8 cellular contexts compared by ENCODE assay signal in the genomic region with DNA sequence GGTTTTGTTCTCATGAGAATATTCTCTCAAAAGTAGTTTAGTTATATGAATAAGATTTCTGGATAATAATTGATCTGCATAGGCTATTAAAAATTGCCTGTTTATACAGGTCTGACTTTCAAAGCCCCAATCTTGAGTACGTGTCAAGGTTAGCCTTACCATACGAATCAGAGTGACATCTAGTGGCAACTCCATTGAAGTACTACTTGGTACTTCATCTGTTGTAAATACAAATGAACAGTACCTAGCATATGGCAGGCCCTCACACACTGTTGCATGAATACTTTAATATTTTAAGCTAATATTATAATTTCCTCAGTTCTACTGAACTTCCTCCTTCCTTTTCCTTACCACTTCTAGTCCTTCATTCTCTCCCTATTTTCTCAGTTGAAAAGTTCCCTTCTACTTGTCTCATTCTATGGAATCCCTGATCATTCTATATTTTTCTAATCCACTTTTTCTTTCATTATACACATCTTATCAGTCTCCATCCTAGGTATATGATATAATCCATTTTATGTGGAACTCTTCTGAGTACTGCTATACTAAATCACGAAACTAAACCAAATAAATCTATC.
DNase-seq lines count a peak whose midpoint lies in the region; ATAC-seq and TF ChIP-seq lines count a peak whose summit lies in the region.

No MANE protein-coding gene starts in this region.

- no peaks in the 10 kb centered on the region for H3K79me2 ChIP-seq in Loucy (ENCODE audit: insufficient read depth, low read length)

- intact Hi-C loops in Panc1 (cut with micrococcal nuclease; ENCODE audit: unreplicated experiment): loop anchor here (1.0 kb wide), 1 partner anchor 404 kb away; no protein-coding TSS in a partner anchor

- in situ Hi-C loops in Panc1 (cut with HindIII; ENCODE audit: low pct_unique_long_range_greater_than_20kb, low sequenced_read_pairs): no loop called here

- H3K27me3 ChIP-seq in Loucy (ENCODE audit: insufficient read depth, low read length, poor library complexity, severe bottlenecking): no peaks in the 10 kb centered on the region
- no peaks in the 10 kb centered on the region for H3K27me3 ChIP-seq in Panc1 (ENCODE audit: control insufficient read depth, insufficient read depth, low read length)

- no peak overlapping the region for H3K9ac ChIP-seq in Loucy (ENCODE audit: low read depth, low read length, poor library complexity, severe bottlenecking)

- peak; percentile 60 for DNase-seq in AG08396 (ENCODE audit: low spot score)
- peak; percentile 65 for DNase-seq in HFF-Myc (ENCODE audit: extremely low read depth, low read depth)
- DNase-seq in Panc1 (ENCODE audit: low read depth, low spot score): peak; percentile 35
- DNase-seq in dedifferentiated amniotic fluid mesenchymal stem cell (ENCODE audit: extremely low spot score): peak; percentile 78
- DNase-seq in lung microvascular endothelial cell (ENCODE audit: low read depth in 2 of 2): peak; percentile 84 to 85
- DNase-seq in occipital lobe (lab: John Stamatoyannopoulos, UW): no peak

- no peak overlapping the region for H3K27ac ChIP-seq in Panc1 (ENCODE audit: low read length)

- CTCF ChIA-PET in Panc1 (lab: Charles Lee): interaction anchor here (1.0 kb wide), 1 partner anchor 405 kb away, joined by 3 read pairs; no protein-coding TSS in a partner anchor

- H2AFZ ChIP-seq in Loucy (ENCODE audit: low read length): no peak overlapping the region

- no peak overlapping the region for H3K4me2 ChIP-seq in Loucy (ENCODE audit: low read depth, low read length, poor library complexity, severe bottlenecking)

- POLR2A ChIA-PET in Panc1 (lab: Charles Lee): no interaction called here

- no peaks in the 10 kb centered on the region for H3K9me2 ChIP-seq in Loucy (replicated peaks; ENCODE audit: low read depth, low read length)

- H3K4me3 ChIP-seq in HFF-Myc (replicated peaks; ENCODE audit: low read depth, low read length) (no peak overlapping the region), Loucy (ENCODE audit: low read length, poor library complexity, severe bottlenecking) (no peak overlapping the region), Panc1 (ENCODE audit: low read depth in 2 of 2, low read length in 2 of 2) (no peak overlapping the region)

- no TSS peak for BruUV-seq in Panc1 (replicated peaks; lab: Mats Ljungman, UMichigan)

- peak; percentile 61 for TF ChIP-seq CTCF in GM12874 (IDR thresholded peaks at IDR 0.05; ENCODE audit: insufficient read depth, low read depth, low read length)
- peak; percentile 61 for TF ChIP-seq CTCF in HFF-Myc (IDR thresholded peaks at IDR 0.05; ENCODE audit: low read depth, low read length, missing control alignments)
- peak; percentile 78 for TF ChIP-seq CTCF in Loucy (conservative IDR thresholded peaks at IDR 0.05; ENCODE audit: low read length)
- peak; percentile 74; the same call in 1 of the 2 replicates for TF ChIP-seq CTCF in Panc1 (IDR thresholded peaks at IDR 0.05)

- no peaks in the 10 kb centered on the region for H3F3A ChIP-seq in Loucy (ENCODE audit: low read depth)

- ATAC-seq in Panc1: peak; percentile 98

- H3K36me3 ChIP-seq in Loucy (ENCODE audit: insufficient read depth, low read length): no peaks in the 10 kb centered on the region
- no peaks in the 10 kb centered on the region for H3K36me3 ChIP-seq in Panc1 (ENCODE audit: control insufficient read depth, insufficient read depth, low read length)

- H3K9me3 ChIP-seq in Loucy (ENCODE audit: insufficient read depth, low read depth, low read length) (no peaks in the 10 kb centered on the region), Panc1 (ENCODE audit: control insufficient read depth, insufficient read depth, low read depth, low read length) (no peaks in the 10 kb centered on the region)

- H3K4me1 ChIP-seq in Loucy (ENCODE audit: insufficient read depth, low read length, poor library complexity, severe bottlenecking) (no peaks in the 10 kb centered on the region), Panc1 (ENCODE audit: control insufficient read depth, insufficient read depth, low read length) (no peaks in the 10 kb centered on the region)

- no peaks in the 10 kb centered on the region for H4K20me1 ChIP-seq in Loucy (ENCODE audit: insufficient read depth, low read length, poor library complexity, severe bottlenecking)
